In the genomic region with DNA sequence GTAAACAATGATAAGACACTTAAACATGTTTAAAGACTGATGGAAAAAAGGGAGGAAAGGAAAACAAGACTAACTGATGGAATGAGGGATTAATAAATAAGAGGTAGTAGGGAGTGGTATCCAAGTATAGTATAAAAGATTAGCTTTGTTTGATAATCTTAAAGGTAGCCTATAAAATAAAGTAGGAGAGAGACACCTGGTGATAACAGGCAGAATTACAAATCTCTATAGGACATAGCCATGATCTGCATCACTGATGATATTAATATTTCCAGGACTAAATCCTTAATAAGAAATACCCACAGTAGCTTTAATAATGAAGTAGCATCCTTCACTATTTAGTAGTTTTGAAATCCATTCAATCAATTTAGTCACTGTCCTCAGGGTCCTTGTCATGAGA, we compare ENCODE assay signal across 8 cellular contexts. TPM values are rescaled to one million over a fixed set of nuclear protein-coding genes. Genes with fewer than 3 reads are reported as not detected.
DNase-seq lines count a peak whose midpoint lies in the region; ATAC-seq and TF ChIP-seq lines count a peak whose summit lies in the region.

No MANE protein-coding gene starts in this region.

- H3K9me2 ChIP-seq in neural cell (ENCODE audit: insufficient read depth, low read length), result no peaks in the 10 kb centered on the region

- H4K20me1 ChIP-seq in neural cell (ENCODE audit: insufficient read depth), result no peaks in the 10 kb centered on the region

- peak; percentile 54 for ATAC-seq in activated naive CD8-positive, alpha-beta T cell treated with anti-CD3 and anti-CD28 coated beads, Interleukin-2, amount 10 ng/mL, durations not matched to agents 7 days and 5 days (ENCODE audit: low read depth)
- no peak for ATAC-seq in activated naive CD8-positive, alpha-beta T cell treated with anti-CD3 and anti-CD28 coated beads, Interleukin-2, amount 50 U/mL, for 24 hours
- peak; percentile 86 for ATAC-seq in effector memory CD8-positive, alpha-beta T cell (replicated peaks)
- ATAC-seq in HG03139 (IDR thresholded peaks at IDR 0.05; ENCODE audit: unreplicated experiment) (no peak), GM21737 (IDR thresholded peaks at IDR 0.05; ENCODE audit: unreplicated experiment) (no peak)

- POLR2A ChIA-PET in activated naive CD8-positive, alpha-beta T cell treated with anti-CD3 and anti-CD28 coated beads, Interleukin-2, amount 10 ng/mL, durations not matched to agents 7 days and 5 days (lab: Charles Lee), result interaction anchor here (0.5 to 1.7 kb wide), 7 partner anchors 30 to 144 kb away, joined by 3 to 5 read pairs (median 3); partner anchors contain the start of gene MAPK1IP1L

- no peak for TF ChIP-seq EP300 in neural cell (conservative IDR thresholded peaks at IDR 0.05; ENCODE audit: poor library complexity, severe bottlenecking)

- no peaks in the 10 kb centered on the region for H3K4me1 ChIP-seq in HAP-1

- in situ Hi-C loops in HAP-1 (cut with MboI; ENCODE audit: low sequenced_read_pairs), result no loop called here

- peaks cover 17% of the 10 kb centered on the region for H3K4me1 Mint-ChIP-seq in activated naive CD8-positive, alpha-beta T cell treated with anti-CD3 and anti-CD28 coated beads, Interleukin-2, amount 10 ng/mL, durations not matched to agents 7 days and 5 days
- H3K4me1 Mint-ChIP-seq in activated naive CD8-positive, alpha-beta T cell treated with anti-CD3 and anti-CD28 coated beads, Interleukin-2, amount 50 U/mL, for 24 hours, result peaks cover 7% of the 10 kb centered on the region
- H3K4me1 Mint-ChIP-seq in effector memory CD8-positive, alpha-beta T cell (ENCODE audit: low read depth in 2 of 2), result peaks cover 0 to 7% of the 10 kb centered on the region in 2 donors

- H3K4me3 Mint-ChIP-seq in activated naive CD8-positive, alpha-beta T cell treated with anti-CD3 and anti-CD28 coated beads, Interleukin-2, amount 10 ng/mL, durations not matched to agents 7 days and 5 days, result no peak overlapping the region
- H3K4me3 Mint-ChIP-seq in activated naive CD8-positive, alpha-beta T cell treated with anti-CD3 and anti-CD28 coated beads, Interleukin-2, amount 50 U/mL, for 24 hours, result no peak overlapping the region
- H3K4me3 Mint-ChIP-seq in effector memory CD8-positive, alpha-beta T cell, result no peak overlapping the region

- H3K27me3 ChIP-seq in neural cell (ENCODE audit: insufficient read depth, low read depth, low read length), result no peaks in the 10 kb centered on the region
- H3K27me3 ChIP-seq in HAP-1 (ENCODE audit: low read depth), result no peaks in the 10 kb centered on the region

- no peaks in the 10 kb centered on the region for H3K79me2 ChIP-seq in neural cell (replicated peaks; ENCODE audit: insufficient read depth, low read length)

- no peak overlapping the region for H3K27ac Mint-ChIP-seq in activated naive CD8-positive, alpha-beta T cell treated with anti-CD3 and anti-CD28 coated beads, Interleukin-2, amount 10 ng/mL, durations not matched to agents 7 days and 5 days
- no peak overlapping the region for H3K27ac Mint-ChIP-seq in activated naive CD8-positive, alpha-beta T cell treated with anti-CD3 and anti-CD28 coated beads, Interleukin-2, amount 50 U/mL, for 24 hours
- no peak overlapping the region for H3K27ac Mint-ChIP-seq in effector memory CD8-positive, alpha-beta T cell

- no peaks in the 10 kb centered on the region for H3K9me3 ChIP-seq in neural cell (ENCODE audit: low read length)
- no peaks in the 10 kb centered on the region for H3K9me3 ChIP-seq in HAP-1

- H3K9ac ChIP-seq in neural cell (ENCODE audit: low read length), result no peak overlapping the region

- H3K36me3 ChIP-seq in neural cell (ENCODE audit: insufficient read depth, low read length) (no peaks in the 10 kb centered on the region), HAP-1 (replicated peaks) (peaks cover 71% of the 10 kb centered on the region)

- peak; percentile 76 for TF ChIP-seq RAD21 in neural cell (conservative IDR thresholded peaks at IDR 0.05)

- peaks cover 63% of the 10 kb centered on the region for H3K36me3 Mint-ChIP-seq in activated naive CD8-positive, alpha-beta T cell treated with anti-CD3 and anti-CD28 coated beads, Interleukin-2, amount 10 ng/mL, durations not matched to agents 7 days and 5 days
- peaks cover 39% of the 10 kb centered on the region for H3K36me3 Mint-ChIP-seq in activated naive CD8-positive, alpha-beta T cell treated with anti-CD3 and anti-CD28 coated beads, Interleukin-2, amount 50 U/mL, for 24 hours (ENCODE audit: low read depth)
- H3K36me3 Mint-ChIP-seq in effector memory CD8-positive, alpha-beta T cell (ENCODE audit: insufficient read depth), result peaks cover 2% of the 10 kb centered on the region

- no peak overlapping the region for H3K4me2 ChIP-seq in neural cell (ENCODE audit: low read length)

- no peaks in the 10 kb centered on the region for H3F3A ChIP-seq in neural cell (ENCODE audit: insufficient read depth, low read length, poor library complexity, severe bottlenecking)

- no peaks in the 10 kb centered on the region for H3K9me3 Mint-ChIP-seq in activated naive CD8-positive, alpha-beta T cell treated with anti-CD3 and anti-CD28 coated beads, Interleukin-2, amount 10 ng/mL, durations not matched to agents 7 days and 5 days
- H3K9me3 Mint-ChIP-seq in activated naive CD8-positive, alpha-beta T cell treated with anti-CD3 and anti-CD28 coated beads, Interleukin-2, amount 50 U/mL, for 24 hours, result no peaks in the 10 kb centered on the region
- no peaks in the 10 kb centered on the region for H3K9me3 Mint-ChIP-seq in effector memory CD8-positive, alpha-beta T cell

- no peak overlapping the region for H3K4me3 ChIP-seq in neural cell (ENCODE audit: low read length)
- H3K4me3 ChIP-seq in HAP-1, result no peak overlapping the region

- no peak overlapping the region for H3K27ac ChIP-seq in neural cell (ENCODE audit: low read length)

- TF ChIP-seq CTCF in neural cell (IDR thresholded peaks at IDR 0.05; ENCODE audit: poor library complexity, severe bottlenecking), result peak; percentile 75

- no peak for DNase-seq in activated naive CD8-positive, alpha-beta T cell treated with anti-CD3 and anti-CD28 coated beads, Interleukin-2, amount 10 ng/mL, durations not matched to agents 7 days and 5 days
- DNase-seq in activated naive CD8-positive, alpha-beta T cell treated with anti-CD3 and anti-CD28 coated beads, Interleukin-2, amount 50 U/mL, for 24 hours, result no peak
- DNase-seq in NCI-H748 (lab: John Stamatoyannopoulos, UW; ENCODE audit: unreplicated experiment), result peak; percentile 30
- DNase-seq in effector memory CD8-positive, alpha-beta T cell, result no peak
- DNase-seq in HAP-1 (ENCODE audit: low spot score in 2 of 2), result no peak

- no peak overlapping the region for H2AFZ ChIP-seq in neural cell (ENCODE audit: low read depth, low read length)

- no peaks in the 10 kb centered on the region for H3K27me3 Mint-ChIP-seq in activated naive CD8-positive, alpha-beta T cell treated with anti-CD3 and anti-CD28 coated beads, Interleukin-2, amount 10 ng/mL, durations not matched to agents 7 days and 5 days
- no peaks in the 10 kb centered on the region for H3K27me3 Mint-ChIP-seq in activated naive CD8-positive, alpha-beta T cell treated with anti-CD3 and anti-CD28 coated beads, Interleukin-2, amount 50 U/mL, for 24 hours
- H3K27me3 Mint-ChIP-seq in effector memory CD8-positive, alpha-beta T cell, result no peaks in the 10 kb centered on the region

TF ChIP-seq in neural cell, 6 proteins besides CTCF, POLR2A, EP300 and RAD21:
- TF ChIP-seq SMC3 (conservative IDR thresholded peaks at IDR 0.05; ENCODE audit: poor library complexity) (peak; percentile 80), TAF1 (IDR thresholded peaks at IDR 0.05; ENCODE audit: low read depth) (no peak)

RNA-seq across cellular contexts. Expression of gene DLGAP5, which starts 30.4 kb away (rescaled TPM):
- total RNA-seq in activated naive CD8-positive, alpha-beta T cell treated with anti-CD3 and anti-CD28 coated beads, Interleukin-2, amount 10 ng/mL, durations not matched to agents 7 days and 5 days, result 10 to 100 TPM; 79.7 to 84.8 TPM
- 1.9 and 2.0 TPM in 2 replicates for polyA plus RNA-seq in neural cell
- polyA minus RNA-seq in neural cell, result 1.7 and 2.1 TPM in 2 replicates

RNA-seq across cellular contexts. Expression of gene LGALS3, which starts 31.9 kb away (rescaled TPM):
- total RNA-seq in activated naive CD8-positive, alpha-beta T cell treated with anti-CD3 and anti-CD28 coated beads, Interleukin-2, amount 10 ng/mL, durations not matched to agents 7 days and 5 days, result 100 to 1,000 TPM; 115 to 119 TPM
- polyA plus RNA-seq in neural cell, result 0.12 TPM in 1 of 2 replicates, not detected in the other
- polyA minus RNA-seq in neural cell, result not detected in 2 replicates

Comparison
In these comparisons a context has a peak if more than half of its experiments do, and no peak if none do; other contexts are left out.
1. ATAC-seq: peak in activated naive CD8-positive, alpha-beta T cell treated with anti-CD3 and anti-CD28 coated beads, Interleukin-2, amount 10 ng/mL, durations not matched to agents 7 days and 5 days (single experiment) and effector memory CD8-positive, alpha-beta T cell (single experiment); none in activated naive CD8-positive, alpha-beta T cell treated with anti-CD3 and anti-CD28 coated beads, Interleukin-2, amount 50 U/mL, for 24 hours (single experiment), HG03139 (single experiment) and GM21737 (single experiment).